ENCODE assay signal across 8 cellular contexts in genomic region chr11:68903288-68903630, GRCh38. TPM values are rescaled to one million over a fixed set of nuclear protein-coding genes. Genes with fewer than 3 reads are reported as not detected.
DNase-seq lines count a peak whose midpoint lies in the region; ATAC-seq and TF ChIP-seq lines count a peak whose summit lies in the region.

No MANE protein-coding gene starts in this region.

- no peaks in the 10 kb centered on the region for H3K9me3 Mint-ChIP-seq in WTC11

- H3K36me3 ChIP-seq in iPS DF 6.9 (ENCODE audit: control insufficient read depth, insufficient read depth, low read length) (peaks cover 10% of the 10 kb centered on the region; the same call in 1 of the 2 replicates), stomach (peaks cover 26 to 51% (median 45%) of the 10 kb centered on the region in 4 donors)

- no CpG with 5 or more reads among the region's 10 CpGs for WGBS in iPS DF 6.9 (ENCODE audit: insufficient coverage, insufficient read length)
- WGBS in stomach, 5 donors = 1 to 4% (median 3%) methylated on average over 8 to 10 of the region's 10 CpGs

- CTCF ChIA-PET in AG04450 (lab: Charles Lee) (no interaction called here), WTC11 (lab: Charles Lee) (interaction anchor here (1.0 kb wide), 1 partner anchor 105 kb away, joined by 3 read pairs; no protein-coding TSS in a partner anchor)

- no peaks in the 10 kb centered on the region for H3K4me1 ChIP-seq in iPS DF 6.9 (ENCODE audit: control insufficient read depth, insufficient read depth, low read length)
- peaks cover 23 to 45% (median 37%) of the 10 kb centered on the region in 4 donors for H3K4me1 ChIP-seq in stomach

- H3K27ac Mint-ChIP-seq in WTC11 = peak overlapping the region; percentile 32

- H3K9me3 ChIP-seq in AG04450 (ENCODE audit: control insufficient read depth, insufficient read depth, low read length) = no peaks in the 10 kb centered on the region; the same call in 1 of the 2 replicates
- H3K9me3 ChIP-seq in iPS DF 6.9 (ENCODE audit: control insufficient read depth, insufficient read depth, low read length) = no peaks in the 10 kb centered on the region
- no peaks in the 10 kb centered on the region for H3K9me3 ChIP-seq in stomach

- no peak for TF ChIP-seq EP300 in stomach (IDR thresholded peaks at IDR 0.05)

- no peaks in the 10 kb centered on the region for H3K27me3 ChIP-seq in AG04450 (ENCODE audit: control insufficient read depth, insufficient read depth, low read length)
- no peaks in the 10 kb centered on the region for H3K27me3 ChIP-seq in iPS DF 6.9 (ENCODE audit: control insufficient read depth, insufficient read depth, low read length)
- H3K27me3 ChIP-seq in stomach = no peaks in the 10 kb centered on the region

- H3K36me3 Mint-ChIP-seq in WTC11 = peaks cover 22% of the 10 kb centered on the region

- no peak for TF ChIP-seq CTCF in AG04450 (IDR thresholded peaks at IDR 0.05; ENCODE audit: low read depth, low read length)
- TF ChIP-seq CTCF in WTC11 (IDR thresholded peaks at IDR 0.05) = no peak
- TF ChIP-seq CTCF in stomach (IDR thresholded peaks at IDR 0.05) = no peak

- no peaks in the 10 kb centered on the region for H3K27me3 Mint-ChIP-seq in WTC11 (ENCODE audit: low read depth)

- peaks cover 27% of the 10 kb centered on the region for H3K4me1 Mint-ChIP-seq in WTC11

- H3K27ac ChIP-seq in AG04450 (ENCODE audit: low read depth, low read length) = no peak overlapping the region
- H3K27ac ChIP-seq in iPS DF 6.9 (ENCODE audit: low read length) = no peak overlapping the region
- peak overlapping the region; percentile 84 to 93 (median 86) for H3K27ac ChIP-seq in stomach

- POLR2A ChIA-PET in AG04450 (lab: Yijun Ruan, JAX) (interaction anchor here (1.7 kb wide), 1 partner anchor 110 kb away, joined by 4 read pairs; the partner anchor contains the start of gene MRGPRF), WTC11 (lab: Charles Lee) (no interaction called here)

- ATAC-seq in GM21619 (IDR thresholded peaks at IDR 0.05; ENCODE audit: unreplicated experiment) (peak; percentile 12), WTC11 (no peak), GM18505 (IDR thresholded peaks at IDR 0.05; ENCODE audit: unreplicated experiment) (no peak)

- peak overlapping the region; percentile 99 for H3K4me3 Mint-ChIP-seq in WTC11

- intact Hi-C loops in stomach (cut with DNase I; ENCODE audit: low total_unique reads) = loop anchor here (10.0 kb wide), 1 partner anchor 182 kb away; no protein-coding TSS in a partner anchor

- DNase-seq in AG04450 (ENCODE audit: low read depth, low spot score) = no peak
- no peak for DNase-seq in WTC11 (ENCODE audit: low spot score)
- no peak for DNase-seq in iPS DF 6.9 (ENCODE audit: low read depth, low spot score)
- no peak for DNase-seq in stomach
- DNase-seq in NCI-H2107 treated with DMSO at 0.1 percent for 48 hours (lab: John Stamatoyannopoulos, UW; ENCODE audit: unreplicated experiment) = no peak
- DNase-seq in H4 (ENCODE audit: low spot score) = no peak

- peak overlapping the region; percentile 100 for H3K4me3 ChIP-seq in AG04450 (ENCODE audit: low read depth, low read length)
- peak overlapping the region; percentile 97 for H3K4me3 ChIP-seq in iPS DF 6.9 (ENCODE audit: low read length)
- peak overlapping the region; percentile 63 to 95 (median 91) for H3K4me3 ChIP-seq in stomach

- no peak for TF ChIP-seq POLR2A in stomach (IDR thresholded peaks at IDR 0.05)
- TF ChIP-seq POLR2A in GM18505 (IDR thresholded peaks at IDR 0.05; ENCODE audit: borderline replicate concordance, extremely low read depth, insufficient read depth, insufficient read length) = no peak

TF ChIP-seq in WTC11, 78 proteins besides CTCF, POLR2A, EP300 and RAD21:
- TF ChIP-seq ZNF396 (CRISPR knock-in tag; IDR thresholded peaks at IDR 0.05; ENCODE audit: borderline replicate concordance) (no peak), AR (CRISPR knock-in tag; IDR thresholded peaks at IDR 0.05) (no peak), ZNF263 (CRISPR knock-in tag; IDR thresholded peaks at IDR 0.05; ENCODE audit: low read depth) (no peak), TP53 (CRISPR knock-in tag; IDR thresholded peaks at IDR 0.05) (no peak)
TF ChIP-seq in WTC11: peak in this region for 0.

RNA-seq across cellular contexts. Expression of gene MRPL21, which starts 0.4 kb away (rescaled TPM):
- polyA plus RNA-seq in AG04450 (2011; rRNA removed) (36.4 and 46.8 TPM in 2 replicates), stomach (100 to 1,000 TPM in 1 of 3 donors, 10 to 100 TPM in 2; 92.1 to 112 (median 93.1) TPM)
- 21.8 and 22.3 TPM in 2 replicates for polyA minus RNA-seq in AG04450 (2011; rRNA and poly(A)+ RNA removed)
- total RNA-seq in WTC11 (2021) (80.1 to 83.6 TPM (median 82.3 TPM) in 3 replicates), stomach (100 to 1,000 TPM in 2 of 5 donors, 10 to 100 TPM in 3; 30.6 to 185 (median 56.7) TPM)
- total RNA-seq in H4 (2014; rRNA removed; shearing (Covaris generic)) = 110 and 148 TPM in 2 replicates

RNA-seq across cellular contexts. Expression of gene IGHMBP2, which starts 0.4 kb away (rescaled TPM):
- polyA plus RNA-seq in AG04450 (2011; rRNA removed) (8.7 and 9.1 TPM in 2 replicates), stomach (10 to 100 TPM in 2 of 3 donors, 1 to 10 TPM in 1; 9.2 to 14.2 (median 11.3) TPM)
- 15.6 and 22.4 TPM in 2 replicates for polyA minus RNA-seq in AG04450 (2011; rRNA and poly(A)+ RNA removed)
- total RNA-seq in WTC11 (2021) (17.8 to 22.5 TPM (median 19.3 TPM) in 3 replicates), stomach (100 to 1,000 TPM in 1 of 5 donors, 10 to 100 TPM in 3, 1 to 10 TPM in 1; 8.8 to 133 (median 25.6) TPM)
- 3.3 and 5.3 TPM in 2 replicates for total RNA-seq in H4 (2014; rRNA removed; shearing (Covaris generic))

Comparison
In these comparisons a context has a peak if more than half of its experiments do, and no peak if none do; other contexts are left out.
1. H3K27ac ChIP-seq: peak in stomach (5 of 5); none in AG04450 (single experiment) and iPS DF 6.9 (single experiment).
2. Peak in every context shown above with its lines, with median percentiles within 50 percentile points of each other: H3K4me3 ChIP-seq.